ENCODE assay signal across 2 cellular contexts in genomic region chr12:46682148-46682547, GRCh38.
TF ChIP-seq lines count a peak whose summit lies in the region.

No MANE protein-coding gene starts in this region.

TF ChIP-seq in IMR-90, 13 proteins besides CTCF, POLR2A, EP300 and RAD21 (continued from another document):
- no peak for TF ChIP-seq USF2 (IDR thresholded peaks at IDR 0.05; ENCODE audit: low read depth, low read length)
- no peak for TF ChIP-seq MAZ (IDR thresholded peaks at IDR 0.05; ENCODE audit: borderline replicate concordance, low read depth, low read length)
- TF ChIP-seq RFX5 (IDR thresholded peaks at IDR 0.05; ENCODE audit: low read depth, low read length): no peak
- TF ChIP-seq CEBPB (IDR thresholded peaks at IDR 0.05; ENCODE audit: low read depth, low read length): no peak
- TF ChIP-seq RCOR1 (IDR thresholded peaks at IDR 0.05; ENCODE audit: insufficient replicate concordance, low read length): no peak
- no peak for TF ChIP-seq BHLHE40 (IDR thresholded peaks at IDR 0.05; ENCODE audit: low read depth, low read length)
- TF ChIP-seq MAFK (IDR thresholded peaks at IDR 0.05; ENCODE audit: low read depth, low read length): no peak
- TF ChIP-seq NFE2L2 (IDR thresholded peaks at IDR 0.05; ENCODE audit: low read depth, low read length): no peak
- no peak for TF ChIP-seq CHD1 (IDR thresholded peaks at IDR 0.05; ENCODE audit: low read depth, low read length)
- TF ChIP-seq SMC3 (IDR thresholded peaks at IDR 0.05; ENCODE audit: low read depth, low read length): no peak
- no peak for TF ChIP-seq MXI1 (IDR thresholded peaks at IDR 0.05; ENCODE audit: borderline replicate concordance, low read depth, low read length)

TF ChIP-seq in liver, 16 proteins besides CTCF, POLR2A, EP300 and RAD21 (continued from another document):
- TF ChIP-seq ZBTB33 (IDR thresholded peaks at IDR 0.05) (no peak), HNF4A (conservative IDR thresholded peaks at IDR 0.05) (no peak), FOXA1 (IDR thresholded peaks at IDR 0.05) (no peak), EGR1 (IDR thresholded peaks at IDR 0.05; ENCODE audit: low read depth in 2 of 2) (no peak), SP1 (IDR thresholded peaks at IDR 0.05) (no peak), TAF1 (conservative IDR thresholded peaks at IDR 0.05) (no peak), ATF3 (IDR thresholded peaks at IDR 0.05) (no peak), YY1 (IDR thresholded peaks at IDR 0.05) (no peak), HNF4G (IDR thresholded peaks at IDR 0.05) (no peak), RXRA (IDR thresholded peaks at IDR 0.05) (no peak), MAX (IDR thresholded peaks at IDR 0.05) (no peak), REST (IDR thresholded peaks at IDR 0.05) (no peak), FOXA2 (IDR thresholded peaks at IDR 0.05) (no peak), GABPA (IDR thresholded peaks at IDR 0.05 in 1 of 2, conservative IDR thresholded peaks at IDR 0.05 in 1 of 2) (no peak)
